16 cellular contexts compared by ENCODE assay signal in the genomic region with DNA sequence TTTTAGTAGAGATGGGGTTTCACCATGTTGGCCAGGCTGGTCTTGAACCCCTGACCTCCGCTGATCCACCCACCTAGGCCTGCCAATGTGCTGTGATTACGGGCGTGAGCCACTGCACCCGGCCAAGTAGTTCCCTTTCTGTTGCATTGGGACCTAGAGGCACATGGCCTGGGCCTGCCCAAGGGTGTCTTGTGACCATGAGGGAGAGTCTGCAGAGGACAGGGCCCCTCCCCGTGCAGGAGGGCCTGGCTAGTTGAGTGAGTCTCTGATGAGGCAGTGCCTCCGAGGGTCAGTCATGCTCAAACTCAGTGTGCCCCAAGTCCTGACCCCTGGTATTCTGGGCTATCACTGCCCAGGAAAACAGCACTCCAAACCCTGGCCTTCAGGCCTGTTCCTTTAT.
"Had no signal": no experiment of that assay in that cellular context is flagged by ENCODE, and none has a peak within 500 bp of the region (broad histone marks: within the 10 kb centered on the region; RNA-seq: fewer than 3 reads in every experiment).

No MANE protein-coding gene starts in this region.

- H3K4me3 Mint-ChIP-seq: naive B cell; nephron; stimulated activated effector memory CD8-positive, alpha-beta T cell treated with anti-CD3 and anti-CD28 coated beads, Interleukin-12 subunit alpha, Interleukin-12 subunit beta, amount 100 ng/mL, for 72 hours; stimulated activated naive CD8-positive, alpha-beta T cell treated with anti-CD3 and anti-CD28 coated beads, Interleukin-15, Interleukin-2, amounts not matched to agents 100 ng/mL and 50 ng/mL, for 24 hours had no signal

- DNase-seq: dermis blood vessel endothelial cell; erythroblast; heart left ventricle; hippocampal formation; mesendoderm; naive B cell; psoas muscle; retina; right lobe of liver; stimulated activated CD4-positive, alpha-beta T cell treated with anti-CD3 and anti-CD28 coated beads, Interleukin-4, amount 100 ng/mL, for 1 hour; stimulated activated CD8-positive, alpha-beta memory T cell treated with anti-CD3 and anti-CD28 coated beads, Interleukin-4, amount 100 ng/mL, for 48 hours had no signal

- H3K27me3 ChIP-seq: heart left ventricle, right lobe of liver, tibial nerve had no signal

- H3K9me3 ChIP-seq: heart left ventricle, psoas muscle, right lobe of liver, tibial nerve had no signal

- H3K4me1 Mint-ChIP-seq: stimulated activated effector memory CD8-positive, alpha-beta T cell treated with anti-CD3 and anti-CD28 coated beads, Interleukin-12 subunit alpha, Interleukin-12 subunit beta, amount 100 ng/mL, for 72 hours had no signal

- ATAC-seq: heart left ventricle; psoas muscle; right lobe of liver; stimulated activated effector memory CD8-positive, alpha-beta T cell treated with anti-CD3 and anti-CD28 coated beads, Interleukin-12 subunit alpha, Interleukin-12 subunit beta, amount 100 ng/mL, for 72 hours had no signal

- H3K36me3 ChIP-seq: heart left ventricle, right lobe of liver, tibial nerve had no signal

- H3K9me3 Mint-ChIP-seq: naive B cell; nephron; stimulated activated effector memory CD8-positive, alpha-beta T cell treated with anti-CD3 and anti-CD28 coated beads, Interleukin-12 subunit alpha, Interleukin-12 subunit beta, amount 100 ng/mL, for 72 hours; stimulated activated naive CD8-positive, alpha-beta T cell treated with anti-CD3 and anti-CD28 coated beads, Interleukin-15, Interleukin-2, amounts not matched to agents 100 ng/mL and 50 ng/mL, for 24 hours had no signal

- H3K36me3 Mint-ChIP-seq: naive B cell; stimulated activated effector memory CD8-positive, alpha-beta T cell treated with anti-CD3 and anti-CD28 coated beads, Interleukin-12 subunit alpha, Interleukin-12 subunit beta, amount 100 ng/mL, for 72 hours had no signal

- H3K27ac Mint-ChIP-seq: nephron; stimulated activated effector memory CD8-positive, alpha-beta T cell treated with anti-CD3 and anti-CD28 coated beads, Interleukin-12 subunit alpha, Interleukin-12 subunit beta, amount 100 ng/mL, for 72 hours; stimulated activated naive CD8-positive, alpha-beta T cell treated with anti-CD3 and anti-CD28 coated beads, Interleukin-15, Interleukin-2, amounts not matched to agents 100 ng/mL and 50 ng/mL, for 24 hours had no signal

- H3K27me3 Mint-ChIP-seq: naive B cell; stimulated activated naive CD8-positive, alpha-beta T cell treated with anti-CD3 and anti-CD28 coated beads, Interleukin-15, Interleukin-2, amounts not matched to agents 100 ng/mL and 50 ng/mL, for 24 hours had no signal

- H3K27ac ChIP-seq: heart left ventricle, psoas muscle, right lobe of liver had no signal

- H3K4me3 ChIP-seq: heart left ventricle, lung, psoas muscle, right lobe of liver, tibial nerve had no signal
